Comparison of ENCODE assay signal across 27 cellular contexts in the genomic region with DNA sequence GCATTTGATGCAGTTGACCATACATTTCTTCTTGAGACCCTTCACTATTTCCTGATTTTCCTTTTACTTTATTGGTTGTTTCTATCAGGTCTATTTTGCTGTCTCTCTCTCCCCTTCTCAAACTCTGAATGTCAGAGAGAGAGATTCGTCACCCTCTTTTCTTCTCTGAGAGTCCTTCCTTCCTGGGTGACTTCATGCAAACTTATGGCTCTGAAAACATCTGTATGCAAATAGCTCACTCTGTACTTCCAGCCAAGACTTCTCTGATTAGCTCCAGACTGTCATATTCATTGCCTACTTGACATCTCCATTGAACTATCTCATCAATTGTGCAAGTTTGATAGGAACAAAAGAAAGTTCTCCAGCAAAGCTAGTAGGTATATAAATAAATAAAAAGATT.
A peak's percentile ranks its signal among the peaks of the same experiment; 100 is the strongest.
DNase-seq lines count a peak whose midpoint lies in the region; ATAC-seq, FAIRE-seq and TF ChIP-seq lines count a peak whose summit lies in the region.
"Had no signal": no experiment of that assay in that cellular context is flagged by ENCODE, and none has a peak within 500 bp of the region (broad histone marks: within the 10 kb centered on the region; RNA-seq: fewer than 3 reads in every experiment).

No MANE protein-coding gene starts in this region.

- H3K27me3 ChIP-seq in small intestine (ENCODE audit: control insufficient read depth in 2 of 2, insufficient read depth in 2 of 2, low read length in 2 of 2) (no peaks in the 10 kb centered on the region), ascending aorta (no peaks in the 10 kb centered on the region)
- H3K27me3 ChIP-seq: BLaER1 had no signal

- H3K9me3 Mint-ChIP-seq in activated naive CD8-positive, alpha-beta T cell treated with anti-CD3 and anti-CD28 coated beads, Interleukin-2, amount 10 ng/mL, durations not matched to agents 7 days and 5 days: peaks cover 7% of the 10 kb centered on the region
- H3K9me3 Mint-ChIP-seq in activated naive CD8-positive, alpha-beta T cell treated with anti-CD3 and anti-CD28 coated beads for 36 hours: peaks cover 10% of the 10 kb centered on the region

- no peak for DNase-seq in activated naive CD8-positive, alpha-beta T cell treated with anti-CD3 and anti-CD28 coated beads, Interleukin-2, amount 10 ng/mL, durations not matched to agents 7 days and 5 days
- DNase-seq in activated naive CD8-positive, alpha-beta T cell treated with anti-CD3 and anti-CD28 coated beads for 36 hours: no peak
- DNase-seq in T-helper 17 cell (no peak), small intestine (peak; percentile 27), ascending aorta (ENCODE audit: low spot score in 2 of 2) (no peak), retina (no peak)
- DNase-seq: ACHN; activated CD4-positive, alpha-beta T cell treated with anti-CD3 and anti-CD28 coated beads, Interleukin-2, amount 50 U/mL, for 48 hours; activated effector memory CD4-positive, alpha-beta T cell treated with Interleukin-2 at 50 U/mL for 16 hours; central memory CD4-positive, alpha-beta T cell; dermis blood vessel endothelial cell; DND-41; mesenchymal stem cell; NCI-H1105; NCI-H187 treated with DMSO at 0.1 percent for 48 hours; posterior cingulate gyrus; SK-N-SH; stimulated activated CD4-positive, alpha-beta T cell treated with anti-CD3 and anti-CD28 coated beads, Interleukin-4, amount 100 ng/mL, for 4 hours; stimulated activated naive B cell treated with anti-CD40 and anti-IgM and Interleukin-4, amounts not matched to agents 10 μg/mL and 1 μg/mL and 100 μg/mL, for 72 hours; WERI-Rb-1 had no signal

- POLR2A ChIA-PET in activated naive CD8-positive, alpha-beta T cell treated with anti-CD3 and anti-CD28 coated beads, Interleukin-2, amount 10 ng/mL, durations not matched to agents 7 days and 5 days (lab: Charles Lee): interaction anchor here (0.7 to 1.0 kb wide), 4 partner anchors 14 to 191 kb away, joined by 3 to 5 read pairs (median 4); a partner anchor contains a TSS

- WGBS in small intestine, 3 donors: 80 to 93% (median 81%) methylated on average over 1 of the region's 1 CpG

- H3K27ac Mint-ChIP-seq in activated naive CD8-positive, alpha-beta T cell treated with anti-CD3 and anti-CD28 coated beads, Interleukin-2, amount 10 ng/mL, durations not matched to agents 7 days and 5 days: no peak overlapping the region
- no peak overlapping the region for H3K27ac Mint-ChIP-seq in activated naive CD8-positive, alpha-beta T cell treated with anti-CD3 and anti-CD28 coated beads for 36 hours
- H3K27ac Mint-ChIP-seq in T-helper 17 cell: no peak overlapping the region
- H3K27ac Mint-ChIP-seq: activated naive CD8-positive, alpha-beta T cell; stimulated activated naive B cell treated with anti-CD40 and anti-IgM and Interleukin-4, amounts not matched to agents 10 μg/mL and 1 μg/mL and 100 μg/mL, for 72 hours had no signal

- H3K27me3 Mint-ChIP-seq in activated naive CD8-positive, alpha-beta T cell treated with anti-CD3 and anti-CD28 coated beads, Interleukin-2, amount 10 ng/mL, durations not matched to agents 7 days and 5 days: no peaks in the 10 kb centered on the region
- H3K27me3 Mint-ChIP-seq in activated naive CD8-positive, alpha-beta T cell treated with anti-CD3 and anti-CD28 coated beads for 36 hours: no peaks in the 10 kb centered on the region
- no peaks in the 10 kb centered on the region for H3K27me3 Mint-ChIP-seq in T-helper 17 cell
- H3K27me3 Mint-ChIP-seq: activated naive CD8-positive, alpha-beta T cell; stimulated activated naive B cell treated with anti-CD40 and anti-IgM and Interleukin-4, amounts not matched to agents 10 μg/mL and 1 μg/mL and 100 μg/mL, for 72 hours had no signal

- H3K9me3 ChIP-seq in T-helper 17 cell (ENCODE audit: control insufficient read depth, low read length, poor library complexity, severe bottlenecking): no peaks in the 10 kb centered on the region
- no peaks in the 10 kb centered on the region for H3K9me3 ChIP-seq in small intestine (ENCODE audit: control insufficient read depth, low read depth)
- H3K9me3 ChIP-seq in ascending aorta: no peaks in the 10 kb centered on the region
- H3K9me3 ChIP-seq: SK-N-SH had no signal

- no peak for FAIRE-seq in small intestine (lab: Jason Lieb, UNC)

- H3K4me1 Mint-ChIP-seq in activated naive CD8-positive, alpha-beta T cell treated with anti-CD3 and anti-CD28 coated beads, Interleukin-2, amount 10 ng/mL, durations not matched to agents 7 days and 5 days: peaks cover 44% of the 10 kb centered on the region
- peaks cover 43% of the 10 kb centered on the region for H3K4me1 Mint-ChIP-seq in activated naive CD8-positive, alpha-beta T cell treated with anti-CD3 and anti-CD28 coated beads for 36 hours
- peaks cover 28% of the 10 kb centered on the region for H3K4me1 Mint-ChIP-seq in T-helper 17 cell

- H3K36me3 Mint-ChIP-seq in activated naive CD8-positive, alpha-beta T cell treated with anti-CD3 and anti-CD28 coated beads, Interleukin-2, amount 10 ng/mL, durations not matched to agents 7 days and 5 days: peaks cover 28% of the 10 kb centered on the region
- peaks cover 4% of the 10 kb centered on the region for H3K36me3 Mint-ChIP-seq in activated naive CD8-positive, alpha-beta T cell treated with anti-CD3 and anti-CD28 coated beads for 36 hours
- H3K36me3 Mint-ChIP-seq in T-helper 17 cell (ENCODE audit: low read depth): no peaks in the 10 kb centered on the region
- H3K36me3 Mint-ChIP-seq: activated naive CD8-positive, alpha-beta T cell had no signal

- no peak for TF ChIP-seq CTCF in ascending aorta (IDR thresholded peaks at IDR 0.05)

- no peak overlapping the region for H3K27ac ChIP-seq in small intestine (ENCODE audit: low read depth in 1 of 2, low read length in 1 of 2)
- no peak overlapping the region for H3K27ac ChIP-seq in ascending aorta
- H3K27ac ChIP-seq: BLaER1, RWPE1, WERI-Rb-1 had no signal

- intact Hi-C loops in ascending aorta (cut with DNase I): no loop called here

- peak; percentile 46 for ATAC-seq in activated naive CD8-positive, alpha-beta T cell treated with anti-CD3 and anti-CD28 coated beads, Interleukin-2, amount 10 ng/mL, durations not matched to agents 7 days and 5 days (ENCODE audit: low read depth)
- ATAC-seq in GM21423 (IDR thresholded peaks at IDR 0.05; ENCODE audit: unreplicated experiment) (peak; percentile 52), T-helper 17 cell (peak; percentile 23), GM19452 (IDR thresholded peaks at IDR 0.05; ENCODE audit: unreplicated experiment) (no peak)
- ATAC-seq: left lobe of liver; sciatic nerve; stimulated activated naive B cell treated with anti-CD40 and anti-IgM and Interleukin-4, amounts not matched to agents 10 μg/mL and 1 μg/mL and 100 μg/mL, for 72 hours had no signal

- H3K4me3 ChIP-seq in small intestine (ENCODE audit: low read depth in 1 of 2, low read length in 2 of 2) (no peak overlapping the region), ascending aorta (no peak overlapping the region)
- H3K4me3 ChIP-seq: BLaER1 had no signal

- H3K36me3 ChIP-seq in small intestine (ENCODE audit: control insufficient read depth in 2 of 2, insufficient read depth in 2 of 2, low read length in 2 of 2) (no peaks in the 10 kb centered on the region), ascending aorta (no peaks in the 10 kb centered on the region)
- H3K36me3 ChIP-seq: BLaER1, WERI-Rb-1 had no signal

- H3K4me3 Mint-ChIP-seq in activated naive CD8-positive, alpha-beta T cell treated with anti-CD3 and anti-CD28 coated beads, Interleukin-2, amount 10 ng/mL, durations not matched to agents 7 days and 5 days: no peak overlapping the region
- no peak overlapping the region for H3K4me3 Mint-ChIP-seq in activated naive CD8-positive, alpha-beta T cell treated with anti-CD3 and anti-CD28 coated beads for 36 hours
- H3K4me3 Mint-ChIP-seq in T-helper 17 cell: no peak overlapping the region
- H3K4me3 Mint-ChIP-seq: activated naive CD8-positive, alpha-beta T cell; stimulated activated naive B cell treated with anti-CD40 and anti-IgM and Interleukin-4, amounts not matched to agents 10 μg/mL and 1 μg/mL and 100 μg/mL, for 72 hours had no signal

- H3K4me1 ChIP-seq in small intestine (ENCODE audit: control insufficient read depth in 2 of 2, insufficient read depth in 1 of 2, low read depth in 1 of 2, low read length in 1 of 2) (no peaks in the 10 kb centered on the region), ascending aorta (peaks cover 0 to 7% of the 10 kb centered on the region in 2 donors)
- H3K4me1 ChIP-seq: BLaER1 had no signal
